ENCODE assay signal across 14 cellular contexts in the genomic region with DNA sequence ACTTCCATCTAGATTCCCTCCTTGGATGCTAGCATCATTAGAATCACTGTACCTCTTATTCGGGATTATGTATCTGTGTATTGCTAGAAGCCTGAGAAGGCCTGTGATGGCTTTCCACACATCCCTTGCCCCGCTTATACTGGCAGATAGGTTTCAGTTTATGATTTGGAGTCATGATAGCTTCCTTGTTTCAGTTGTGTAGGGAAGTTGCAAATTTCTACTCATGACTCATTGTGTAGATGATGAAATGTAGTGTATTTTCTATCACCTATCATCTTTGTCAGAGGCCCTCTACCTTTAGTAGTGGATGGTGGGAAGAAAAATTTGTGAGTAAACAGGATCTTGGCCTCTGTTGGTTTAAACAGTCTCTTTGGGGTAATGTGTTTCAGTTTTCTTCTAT.
DNase-seq lines count a peak whose midpoint lies in the region; ATAC-seq and TF ChIP-seq lines count a peak whose summit lies in the region.
"Had no signal": no experiment of that assay in that cellular context is flagged by ENCODE, and none has a peak within 500 bp of the region (broad histone marks: within the 10 kb centered on the region; RNA-seq: fewer than 3 reads in every experiment).

No MANE protein-coding gene starts in this region.

- ATAC-seq in GM21825 (IDR thresholded peaks at IDR 0.05; ENCODE audit: unreplicated experiment) = no peak
- ATAC-seq in T-cell (replicated peaks in 1 of 4) = no peak
- ATAC-seq in GM21423 (IDR thresholded peaks at IDR 0.05; ENCODE audit: unreplicated experiment) = no peak

- no peaks in the 10 kb centered on the region for H3K36me3 ChIP-seq in BLaER1 treated with 17β-estradiol and CSF1 and Interleukin-3, amounts not matched to agents 10 nM and 100 nM
- peaks cover 0 to 5% (median 4%) of the 10 kb centered on the region in 3 donors for H3K36me3 ChIP-seq in tibial artery

- H3K4me1 ChIP-seq in BLaER1 treated with 17β-estradiol and CSF1 and Interleukin-3, amounts not matched to agents 10 nM and 100 nM = peaks cover 6 to 23% (median 19%) of the 10 kb centered on the region in 10 experiments
- no peaks in the 10 kb centered on the region for H3K4me1 ChIP-seq in tibial artery

- no peak for TF ChIP-seq CTCF in fibroblast of the aortic adventitia (IDR thresholded peaks at IDR 0.05; ENCODE audit: insufficient read depth, low read length)
- TF ChIP-seq CTCF in tibial artery (IDR thresholded peaks at IDR 0.05) = no peak

- peak overlapping the region in 5 of 11 experiments; percentile 25 to 66 (median 58); a peak in 8 of 22 replicates for H3K27ac ChIP-seq in BLaER1 treated with 17β-estradiol and CSF1 and Interleukin-3, amounts not matched to agents 10 nM and 100 nM
- no peak overlapping the region for H3K27ac ChIP-seq in tibial artery

- no peak overlapping the region for H3K9ac ChIP-seq in BLaER1 treated with 17β-estradiol and CSF1 and Interleukin-3, amounts not matched to agents 10 nM and 100 nM

- POLR2A ChIA-PET in T-cell (lab: Charles Lee) = no interaction called here

- no peak overlapping the region for H3K27ac Mint-ChIP-seq in T-cell

- no peak overlapping the region for H3K4me3 Mint-ChIP-seq in T-cell
- H3K4me3 Mint-ChIP-seq: central memory CD8-positive, alpha-beta T cell had no signal

- H3K27me3 Mint-ChIP-seq in T-cell = no peaks in the 10 kb centered on the region
- H3K27me3 Mint-ChIP-seq: central memory CD8-positive, alpha-beta T cell had no signal

- no peaks in the 10 kb centered on the region for H3K4me1 Mint-ChIP-seq in T-cell
- H3K4me1 Mint-ChIP-seq: central memory CD8-positive, alpha-beta T cell had no signal

- peak overlapping the region in 7 of 11 experiments; percentile 3 to 63 (median 37); a peak in 12 of 22 replicates for H3K4me2 ChIP-seq in BLaER1 treated with 17β-estradiol and CSF1 and Interleukin-3, amounts not matched to agents 10 nM and 100 nM

- H3K9me3 ChIP-seq in BLaER1 treated with 17β-estradiol and CSF1 and Interleukin-3, amounts not matched to agents 10 nM and 100 nM (replicated peaks in 1 of 11) = 0 out of 22 replicates have a peak, but pooled peaks cover 0 to 4% (median 0%) of the 10 kb centered on the region in 11 experiments
- no peaks in the 10 kb centered on the region for H3K9me3 ChIP-seq in tibial artery

- peaks cover 42% of the 10 kb centered on the region for H3K36me3 Mint-ChIP-seq in T-cell

- intact Hi-C loops in tibial artery (cut with DNase I; ENCODE audit: low total_unique reads) = no loop called here

- H4K20me1 ChIP-seq in BLaER1 treated with 17β-estradiol and CSF1 and Interleukin-3, amounts not matched to agents 10 nM and 100 nM = no peaks in the 10 kb centered on the region

- peak; percentile 27 for DNase-seq in HPDE6-E6E7 (ENCODE audit: extremely low spot score)
- DNase-seq in SIG-M5 treated with dmso at 0.1 percent for 504 hours (lab: John Stamatoyannopoulos, UW; ENCODE audit: unreplicated experiment) = peak; percentile 95
- peak; percentile 23 for DNase-seq in fibroblast of the aortic adventitia (ENCODE audit: low read depth)
- no peak for DNase-seq in tibial artery
- no peak for DNase-seq in T-cell
- DNase-seq: activated naive CD4-positive, alpha-beta T cell treated with Interleukin-2 at 50 U/mL for 16 hours; DND-41; KG1; NCI-H2029 treated with DMSO at 0.1 percent for 48 hours; stimulated activated naive CD4-positive, alpha-beta T cell had no signal

- H3K27me3 ChIP-seq in BLaER1 treated with 17β-estradiol and CSF1 and Interleukin-3, amounts not matched to agents 10 nM and 100 nM = no peaks in the 10 kb centered on the region
- no peaks in the 10 kb centered on the region for H3K27me3 ChIP-seq in tibial artery

- CTCF ChIA-PET in T-cell (lab: Charles Lee) = no interaction called here

- peaks cover 0 to under 1% (median under 1%) of the 10 kb centered on the region in 3 donors for H3K9me3 Mint-ChIP-seq in T-cell
- H3K9me3 Mint-ChIP-seq: central memory CD8-positive, alpha-beta T cell had no signal

- no peak overlapping the region for H3K4me3 ChIP-seq in BLaER1 treated with 17β-estradiol and CSF1 and Interleukin-3, amounts not matched to agents 10 nM and 100 nM
- H3K4me3 ChIP-seq in fibroblast of the aortic adventitia (ENCODE audit: low read depth, low read length) = no peak overlapping the region
- no peak overlapping the region for H3K4me3 ChIP-seq in tibial artery

Comparison
In these comparisons a context has a peak if more than half of its experiments do, and no peak if none do; other contexts are left out.
1. DNase-seq: peak in HPDE6-E6E7 (single experiment), SIG-M5 treated with dmso at 0.1 percent for 504 hours (single experiment) and fibroblast of the aortic adventitia (single experiment); none in tibial artery (0 of 2) and T-cell (0 of 34).